ENCODE assay signal across 11 cellular contexts in the genomic region with DNA sequence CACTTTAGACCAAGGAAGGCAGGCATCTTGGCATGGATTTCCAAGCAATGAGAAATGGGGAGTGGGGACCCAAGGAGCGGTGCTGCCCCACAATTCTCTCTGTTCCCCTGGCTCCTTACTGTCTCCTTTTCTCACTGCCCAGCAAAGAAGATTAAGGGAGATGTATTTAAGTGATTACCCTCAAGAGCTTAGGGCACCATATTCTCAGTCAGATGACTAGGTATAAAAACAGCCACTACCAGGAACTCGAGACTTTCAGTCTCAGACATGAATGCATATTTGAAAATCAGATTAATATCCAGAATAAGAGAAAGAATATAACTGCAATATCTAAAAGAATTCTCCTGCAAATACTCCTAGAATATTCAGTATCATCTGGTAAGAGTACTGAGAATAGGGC. TPM values are rescaled to one million over a fixed set of nuclear protein-coding genes. Genes with fewer than 3 reads are reported as not detected.
DNase-seq lines count a peak whose midpoint lies in the region; ATAC-seq and TF ChIP-seq lines count a peak whose summit lies in the region.
"Had no signal": no experiment of that assay in that cellular context is flagged by ENCODE, and none has a peak within 500 bp of the region (broad histone marks: within the 10 kb centered on the region; RNA-seq: fewer than 3 reads in every experiment).

A gene (minus strand): TSS at position 101 of the 400 bp plus-strand sequence. CDS start 75 bp downstream, at position 26.

- peaks cover 11% of the 10 kb centered on the region for H3K4me1 Mint-ChIP-seq in activated T-helper 2 cell treated with anti-CD3 and anti-CD28 coated beads, Interferon-gamma antibody, Interleukin-2, Interleukin-4, amounts not matched to agents 10 μg/mL and 5 μg/mL and 100 μg/mL, durations not matched to agents 14 hours and 24 hours and 36 hours (ENCODE audit: low read depth)

- H3K36me3 ChIP-seq in H7 (replicated peaks; ENCODE audit: control insufficient read depth, insufficient read depth, low read length) = no peaks in the 10 kb centered on the region

- no peak within 1 kb of the TSS for H3K27ac Mint-ChIP-seq in activated T-helper 2 cell treated with anti-CD3 and anti-CD28 coated beads, Interferon-gamma antibody, Interleukin-2, Interleukin-4, amounts not matched to agents 10 μg/mL and 5 μg/mL and 100 μg/mL, durations not matched to agents 14 hours and 24 hours and 36 hours

- intact Hi-C loops in activated T-helper 2 cell treated with anti-CD3 and anti-CD28 coated beads, Interferon-gamma antibody, Interleukin-2, Interleukin-4, amounts not matched to agents 10 μg/mL and 5 μg/mL and 100 μg/mL, durations not matched to agents 14 hours and 24 hours and 36 hours (cut with micrococcal nuclease) = no loop called here
- intact Hi-C loops in left ventricle myocardium superior (cut with micrococcal nuclease) = no loop called here

- no peaks in the 10 kb centered on the region for H3K36me3 Mint-ChIP-seq in activated T-helper 2 cell treated with anti-CD3 and anti-CD28 coated beads, Interferon-gamma antibody, Interleukin-2, Interleukin-4, amounts not matched to agents 10 μg/mL and 5 μg/mL and 100 μg/mL, durations not matched to agents 14 hours and 24 hours and 36 hours (ENCODE audit: low read depth)

- TF ChIP-seq CTCF in GM20000 (IDR thresholded peaks at IDR 0.05; ENCODE audit: extremely low read depth, missing control alignments) = no peak

- H3K4me3 Mint-ChIP-seq in activated T-helper 2 cell treated with anti-CD3 and anti-CD28 coated beads, Interferon-gamma antibody, Interleukin-2, Interleukin-4, amounts not matched to agents 10 μg/mL and 5 μg/mL and 100 μg/mL, durations not matched to agents 14 hours and 24 hours and 36 hours (ENCODE audit: low read depth) = no peak within 1 kb of the TSS

- no peak for DNase-seq in H7
- DNase-seq in activated T-helper 2 cell treated with anti-CD3 and anti-CD28 coated beads, Interferon-gamma antibody, Interleukin-2, Interleukin-4, amounts not matched to agents 10 μg/mL and 5 μg/mL and 100 μg/mL, durations not matched to agents 14 hours and 24 hours and 36 hours (ENCODE audit: low spot score) = no peak
- no peak for DNase-seq in left ventricle myocardium superior
- DNase-seq in pulmonary artery endothelial cell (ENCODE audit: low read depth, low spot score) = no peak
- no peak for DNase-seq in nucleus accumbens (lab: John Stamatoyannopoulos, UW)
- no peak for DNase-seq in GM20000 (ENCODE audit: low spot score)
- DNase-seq in kidney tubule cell (ENCODE audit: low spot score) = no peak
- DNase-seq: DMS79; stimulated activated CD4-positive, alpha-beta T cell treated with anti-CD3 and anti-CD28 coated beads, Interleukin-15, amount 100 ng/mL, for 24 hours had no signal

- H3K27me3 ChIP-seq in H7 (ENCODE audit: control insufficient read depth, insufficient read depth, low read length) = no peaks in the 10 kb centered on the region

- peaks cover 15% of the 10 kb centered on the region for H3K27me3 Mint-ChIP-seq in activated T-helper 2 cell treated with anti-CD3 and anti-CD28 coated beads, Interferon-gamma antibody, Interleukin-2, Interleukin-4, amounts not matched to agents 10 μg/mL and 5 μg/mL and 100 μg/mL, durations not matched to agents 14 hours and 24 hours and 36 hours (ENCODE audit: low read depth)

- H3K9me3 Mint-ChIP-seq in activated T-helper 2 cell treated with anti-CD3 and anti-CD28 coated beads, Interferon-gamma antibody, Interleukin-2, Interleukin-4, amounts not matched to agents 10 μg/mL and 5 μg/mL and 100 μg/mL, durations not matched to agents 14 hours and 24 hours and 36 hours = no peaks in the 10 kb centered on the region

- no peak within 1 kb of the TSS for H3K4me3 ChIP-seq in H7 (ENCODE audit: insufficient read depth, low read depth, low read length)
- H3K4me3 ChIP-seq: SK-N-MC had no signal

- no peak for ATAC-seq in left ventricle myocardium superior
- no peak for ATAC-seq in GM21723 (IDR thresholded peaks at IDR 0.05; ENCODE audit: unreplicated experiment)

RNA-seq across cellular contexts. Expression of the gene that starts here (rescaled TPM):
- total RNA-seq in H7 (2014; rRNA removed; shearing (Covaris generic)) = 21.7 and 29.5 TPM in 2 replicates
- total RNA-seq in activated T-helper 2 cell treated with anti-CD3 and anti-CD28 coated beads, Interferon-gamma antibody, Interleukin-2, Interleukin-4, amounts not matched to agents 10 μg/mL and 5 μg/mL and 100 μg/mL, durations not matched to agents 14 hours and 24 hours and 36 hours = 37.9 and 39.8 TPM in 2 replicates
- total RNA-seq in left ventricle myocardium superior (808 TPM), pulmonary artery endothelial cell (56.3 and 103 TPM in 2 replicates)
